In the genomic region with DNA sequence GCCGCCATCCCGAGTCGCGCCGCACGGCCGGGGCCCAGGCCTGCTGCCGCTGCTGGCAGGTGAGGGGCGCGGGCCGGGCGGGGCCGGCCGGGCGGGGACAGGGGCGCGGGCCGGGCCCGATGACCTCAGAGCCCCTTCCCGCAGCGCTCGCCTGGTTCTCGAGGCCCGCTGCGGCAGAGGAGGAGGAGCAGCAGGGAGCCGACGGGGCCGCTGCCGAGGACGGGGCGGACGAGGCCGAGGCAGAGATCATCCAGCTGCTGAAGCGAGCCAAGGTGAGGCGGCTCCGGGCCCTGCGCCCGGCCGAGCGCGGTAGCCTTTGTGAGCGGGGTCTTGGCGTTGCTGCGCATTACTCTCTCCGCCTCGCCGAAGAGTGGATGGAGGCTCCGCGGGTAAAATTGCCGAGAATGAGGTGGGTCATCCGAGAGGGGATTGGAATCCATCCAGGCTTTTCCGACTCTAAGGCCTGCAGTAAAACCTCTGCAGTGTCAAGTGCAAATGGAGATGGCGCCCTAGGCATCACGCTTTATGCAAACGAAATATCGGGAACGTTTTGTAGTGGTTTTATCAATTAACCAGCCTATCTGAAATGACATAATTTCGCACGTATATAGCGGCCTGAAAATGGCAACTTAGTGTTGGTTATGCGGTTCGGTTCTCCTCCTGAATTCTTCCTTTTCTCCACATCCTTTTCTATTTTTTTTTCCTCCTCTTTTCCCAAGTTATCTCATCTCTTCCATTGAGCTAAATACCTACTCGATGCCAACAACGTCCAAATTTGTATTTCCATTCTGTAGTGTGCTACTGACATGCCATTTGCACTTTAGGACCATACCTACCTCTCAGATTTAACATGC, we compare ENCODE assay signal across 8 cellular contexts. TPM values are rescaled to one million over a fixed set of nuclear protein-coding genes. Genes with fewer than 3 reads are reported as not detected.
DNase-seq lines count a peak whose midpoint lies in the region; ATAC-seq and TF ChIP-seq lines count a peak whose summit lies in the region.

No MANE protein-coding gene starts in this region.

- H3K36me3 ChIP-seq in HUES64 (ENCODE audit: insufficient read depth, low read length): peaks cover 46% of the 10 kb centered on the region

- H3K4me3 ChIP-seq in HUES64 (ENCODE audit: low read length): peak overlapping the region; percentile 89
- H3K4me3 ChIP-seq in fibroblast of villous mesenchyme (ENCODE audit: low read depth, low read length): peak overlapping the region; percentile 76

- WGBS in HUES64: 1% methylated on average over 64 of the region's 64 CpGs

- CTCF ChIA-PET in activated CD4-positive, alpha-beta T cell treated with anti-CD3 and anti-CD28 coated beads, Interleukin-2, amount 10 ng/mL, durations not matched to agents 7 days and 5 days (lab: Charles Lee): interaction anchor here (0.6 to 3.0 kb wide), 5 partner anchors 8 to 171 kb away, joined by 3 to 14 read pairs (median 5); a partner anchor contains a TSS

- H3K4me1 Mint-ChIP-seq in activated CD4-positive, alpha-beta T cell treated with anti-CD3 and anti-CD28 coated beads, Interleukin-2, amount 10 ng/mL, durations not matched to agents 7 days and 5 days: peaks cover 33% of the 10 kb centered on the region
- peaks cover 33% of the 10 kb centered on the region for H3K4me1 Mint-ChIP-seq in osteocyte (ENCODE audit: unreplicated experiment)

- peaks cover 4% of the 10 kb centered on the region; the same call in 1 of the 2 replicates for H3K4me1 ChIP-seq in HUES64 (ENCODE audit: insufficient read depth, low read length)

- H3K9ac ChIP-seq in HUES64 (ENCODE audit: low read depth, low read length): peak overlapping the region; percentile 97

- H3K27me3 Mint-ChIP-seq in activated CD4-positive, alpha-beta T cell treated with anti-CD3 and anti-CD28 coated beads, Interleukin-2, amount 10 ng/mL, durations not matched to agents 7 days and 5 days: no peaks in the 10 kb centered on the region
- H3K27me3 Mint-ChIP-seq in osteocyte (ENCODE audit: unreplicated experiment): no peaks in the 10 kb centered on the region

- H3K27ac Mint-ChIP-seq in activated CD4-positive, alpha-beta T cell treated with anti-CD3 and anti-CD28 coated beads, Interleukin-2, amount 10 ng/mL, durations not matched to agents 7 days and 5 days: peak overlapping the region; percentile 93
- H3K27ac Mint-ChIP-seq in osteocyte (ENCODE audit: unreplicated experiment): peak overlapping the region; percentile 74

- POLR2A ChIA-PET in activated CD4-positive, alpha-beta T cell treated with anti-CD3 and anti-CD28 coated beads, Interleukin-2, amount 10 ng/mL, durations not matched to agents 7 days and 5 days (lab: Charles Lee): no interaction called here

- TF ChIP-seq CTCF in fibroblast of villous mesenchyme (IDR thresholded peaks at IDR 0.05; ENCODE audit: insufficient read depth, low read depth, low read length) (no peak), osteocyte (IDR thresholded peaks at IDR 0.05) (no peak)

- DNase-seq in G401 (ENCODE audit: low spot score) (peak; percentile 28), fibroblast of villous mesenchyme (ENCODE audit: low read depth) (peak; percentile 44), osteocyte (ENCODE audit: extremely low spot score, unreplicated experiment) (no peak), 8988T (no peak), epidermal melanocyte (ENCODE audit: insufficient read length, low spot score) (no peak)
- DNase-seq in activated CD4-positive, alpha-beta T cell treated with anti-CD3 and anti-CD28 coated beads, Interleukin-2, amount 10 ng/mL, durations not matched to agents 7 days and 5 days: no peak

- peak overlapping the region; percentile 98 for H3K27ac ChIP-seq in HUES64 (ENCODE audit: low read depth, low read length)

- H3K9me3 Mint-ChIP-seq in activated CD4-positive, alpha-beta T cell treated with anti-CD3 and anti-CD28 coated beads, Interleukin-2, amount 10 ng/mL, durations not matched to agents 7 days and 5 days: peaks cover 6% of the 10 kb centered on the region
- no peaks in the 10 kb centered on the region for H3K9me3 Mint-ChIP-seq in osteocyte (ENCODE audit: unreplicated experiment)

- peaks cover 6% of the 10 kb centered on the region for H3K9me3 ChIP-seq in HUES64 (ENCODE audit: insufficient read depth, low read depth, low read length)

- peak; percentile 38 for ATAC-seq in GM21423 (IDR thresholded peaks at IDR 0.05; ENCODE audit: unreplicated experiment)

- H3K27me3 ChIP-seq in HUES64 (ENCODE audit: insufficient read depth, low read length): no peaks in the 10 kb centered on the region

- peaks cover 46% of the 10 kb centered on the region for H3K36me3 Mint-ChIP-seq in activated CD4-positive, alpha-beta T cell treated with anti-CD3 and anti-CD28 coated beads, Interleukin-2, amount 10 ng/mL, durations not matched to agents 7 days and 5 days (ENCODE audit: low read depth)
- H3K36me3 Mint-ChIP-seq in osteocyte (ENCODE audit: unreplicated experiment): peaks cover 40% of the 10 kb centered on the region

- H3K4me3 Mint-ChIP-seq in activated CD4-positive, alpha-beta T cell treated with anti-CD3 and anti-CD28 coated beads, Interleukin-2, amount 10 ng/mL, durations not matched to agents 7 days and 5 days: peak overlapping the region; percentile 96
- H3K4me3 Mint-ChIP-seq in osteocyte (ENCODE audit: unreplicated experiment): peak overlapping the region; percentile 80

- in situ Hi-C loops in G401 (cut with HindIII; ENCODE audit: low sequenced_read_pairs): no loop called here

RNA-seq across cellular contexts. Expression of a gene that starts 0.6 kb away (rescaled TPM):
- total RNA-seq in G401 (2014; rRNA removed; shearing (Covaris generic)): 27.4 and 35.9 TPM in 2 replicates
- 41.9 TPM for polyA plus RNA-seq in HUES64 (2013, experiment 1 of 2)
- polyA plus RNA-seq in HUES64 (2013, experiment 2 of 2): 46.1 TPM
- total RNA-seq in activated CD4-positive, alpha-beta T cell treated with anti-CD3 and anti-CD28 coated beads, Interleukin-2, amount 10 ng/mL, durations not matched to agents 7 days and 5 days: 10 to 100 TPM; 25.4 to 25.5 TPM
- total RNA-seq in fibroblast of villous mesenchyme (41.0 and 47.7 TPM in 2 replicates), osteocyte (34.4 and 35.9 TPM in 2 replicates)

RNA-seq across cellular contexts. Expression of a gene that starts 0.7 kb away (rescaled TPM):
- 17.2 and 32.2 TPM in 2 replicates for total RNA-seq in G401 (2014; rRNA removed; shearing (Covaris generic))
- 41.6 TPM for polyA plus RNA-seq in HUES64 (2013, experiment 1 of 2)
- 47.5 TPM for polyA plus RNA-seq in HUES64 (2013, experiment 2 of 2)
- 10 to 100 TPM; 13.3 to 18.1 TPM for total RNA-seq in activated CD4-positive, alpha-beta T cell treated with anti-CD3 and anti-CD28 coated beads, Interleukin-2, amount 10 ng/mL, durations not matched to agents 7 days and 5 days
- total RNA-seq in fibroblast of villous mesenchyme: 5.6 and 16.8 TPM in 2 replicates
- 20.3 and 22.2 TPM in 2 replicates for total RNA-seq in osteocyte

RNA-seq across cellular contexts. Expression of a gene that starts 55.3 kb away (rescaled TPM):
- 23.7 and 30.5 TPM in 2 replicates for total RNA-seq in G401 (2014; rRNA removed; shearing (Covaris generic))
- polyA plus RNA-seq in HUES64 (2013, experiment 1 of 2): 2.0 TPM
- 3.1 TPM for polyA plus RNA-seq in HUES64 (2013, experiment 2 of 2)
- under 1 TPM; 0.25 to 0.29 TPM for total RNA-seq in activated CD4-positive, alpha-beta T cell treated with anti-CD3 and anti-CD28 coated beads, Interleukin-2, amount 10 ng/mL, durations not matched to agents 7 days and 5 days
- 14.8 and 50.5 TPM in 2 replicates for total RNA-seq in fibroblast of villous mesenchyme
- total RNA-seq in osteocyte: 8.9 TPM in 2 replicates

Comparison
In these comparisons a context has a peak if more than half of its experiments do, and no peak if none do; other contexts are left out.
1. DNase-seq: peak in G401 (single experiment) and fibroblast of villous mesenchyme (single experiment); none in activated CD4-positive, alpha-beta T cell treated with anti-CD3 and anti-CD28 coated beads, Interleukin-2, amount 10 ng/mL, durations not matched to agents 7 days and 5 days (single experiment), osteocyte (single experiment), 8988T (single experiment) and epidermal melanocyte (single experiment).